Comparison of ENCODE assay signal across 8 cellular contexts in the genomic region with DNA sequence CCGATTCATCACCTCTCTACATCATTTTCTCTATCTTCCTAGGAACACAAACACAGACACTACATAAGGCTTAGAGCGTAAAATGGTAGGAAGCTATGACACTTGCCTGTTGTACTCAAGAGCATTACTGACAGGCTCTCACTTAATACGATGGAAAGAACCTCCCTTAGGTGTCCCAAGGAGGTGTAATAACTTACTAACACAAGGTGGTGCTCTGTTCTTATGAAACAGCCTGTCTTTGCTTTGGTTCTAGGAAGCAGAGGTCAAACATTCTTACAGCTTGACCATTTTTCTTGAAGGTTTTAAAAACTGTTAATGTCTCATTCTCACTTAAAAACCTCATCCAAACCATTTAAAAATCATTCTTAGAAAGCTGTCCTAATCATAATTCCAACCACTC.
DNase-seq lines count a peak whose midpoint lies in the region; ATAC-seq, FAIRE-seq and TF ChIP-seq lines count a peak whose summit lies in the region.

No MANE protein-coding gene starts in this region.

- H3K4me1 ChIP-seq in left lung: no peaks in the 10 kb centered on the region

- no peak overlapping the region for H3K4me3 ChIP-seq in left lung

- no peaks in the 10 kb centered on the region for H3K27me3 ChIP-seq in left lung

- ATAC-seq in GM18498 (IDR thresholded peaks at IDR 0.05; ENCODE audit: unreplicated experiment): peak; percentile 95
- peak; percentile 89 for ATAC-seq in HG02798 (IDR thresholded peaks at IDR 0.05; ENCODE audit: poor library complexity, unreplicated experiment)
- peak; percentile 85 for ATAC-seq in left lung

- H3K27ac ChIP-seq in left lung: no peak overlapping the region

- no peaks in the 10 kb centered on the region for H3K9me3 ChIP-seq in left lung

- intact Hi-C loops in left lung (cut with DNase I): no loop called here

- TF ChIP-seq CTCF in brain (conservative IDR thresholded peaks at IDR 0.05): peak; percentile 75 to 79
- peak; percentile 21 to 32 for TF ChIP-seq CTCF in left lung (IDR thresholded peaks at IDR 0.05)

- H3K36me3 ChIP-seq in left lung: no peaks in the 10 kb centered on the region

- H3K36me3 Mint-ChIP-seq in brain: no peaks in the 10 kb centered on the region

- no peaks in the 10 kb centered on the region for H3K4me1 Mint-ChIP-seq in brain

- no peak overlapping the region for H3K4me3 Mint-ChIP-seq in brain

- FAIRE-seq in A204.1 (lab: Jason Lieb, UNC): peak; percentile 78

- H3K27ac Mint-ChIP-seq in brain: no peak overlapping the region

- H3K27me3 Mint-ChIP-seq in brain: peaks cover 3% of the 10 kb centered on the region

- peak; percentile 77 for DNase-seq in NCI-H146 treated with DMSO at 0.1 percent for 48 hours (lab: John Stamatoyannopoulos, UW; ENCODE audit: unreplicated experiment)
- DNase-seq in left lung: no peak
- no peak for DNase-seq in NK-92 (lab: John Stamatoyannopoulos, UW; ENCODE audit: unreplicated experiment)
- DNase-seq in epidermal melanocyte (ENCODE audit: insufficient read length, low spot score): no peak

- no peaks in the 10 kb centered on the region for H3K9me3 Mint-ChIP-seq in brain
